1 cellular context compared by ENCODE assay signal in the genomic region with DNA sequence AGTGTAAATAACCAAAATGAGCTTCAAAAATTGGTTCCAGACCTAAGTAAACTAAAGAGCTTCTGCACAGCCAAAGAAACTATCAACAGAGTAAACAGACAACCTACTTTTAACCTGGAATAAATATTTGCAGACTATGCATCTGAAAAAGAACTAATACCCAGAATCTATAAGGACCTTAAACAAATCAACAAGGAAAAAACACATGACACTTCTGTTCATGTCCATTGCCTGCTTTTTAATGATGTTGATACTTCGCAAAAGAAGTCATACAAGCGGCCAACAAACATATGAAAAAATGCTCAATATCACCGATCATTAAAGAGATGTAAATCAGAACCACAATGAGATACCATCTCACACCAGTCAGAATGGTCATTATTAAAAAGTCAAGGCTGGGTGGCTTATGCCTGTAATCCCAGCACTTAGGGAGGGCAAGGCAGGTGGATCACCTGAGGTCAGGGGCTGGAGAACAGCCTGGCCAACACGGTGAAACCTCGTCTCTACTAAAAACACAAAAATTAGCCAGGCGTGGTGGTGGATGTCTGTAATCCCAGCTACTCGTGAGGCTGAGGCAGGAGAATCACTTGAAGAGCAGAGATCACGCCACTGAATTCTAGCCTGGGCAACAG.
TF ChIP-seq lines count a peak whose summit lies in the region.

No MANE protein-coding gene starts in this region.

TF ChIP-seq in GM23338, 12 proteins besides CTCF, POLR2A, EP300 and RAD21:
- TF ChIP-seq ZNF462 (CRISPR knock-in tag; IDR thresholded peaks at IDR 0.05) (no peak), EZH2phosphoT487 (IDR thresholded peaks at IDR 0.05; ENCODE audit: unreplicated experiment) (no peak), ZNF114 (CRISPR knock-in tag; IDR thresholded peaks at IDR 0.05) (no peak), POLR2AphosphoS5 (IDR thresholded peaks at IDR 0.05; ENCODE audit: low read depth) (no peak), NANOG (IDR thresholded peaks at IDR 0.05; ENCODE audit: borderline replicate concordance) (no peak)
- TF ChIP-seq, protein P1, sequence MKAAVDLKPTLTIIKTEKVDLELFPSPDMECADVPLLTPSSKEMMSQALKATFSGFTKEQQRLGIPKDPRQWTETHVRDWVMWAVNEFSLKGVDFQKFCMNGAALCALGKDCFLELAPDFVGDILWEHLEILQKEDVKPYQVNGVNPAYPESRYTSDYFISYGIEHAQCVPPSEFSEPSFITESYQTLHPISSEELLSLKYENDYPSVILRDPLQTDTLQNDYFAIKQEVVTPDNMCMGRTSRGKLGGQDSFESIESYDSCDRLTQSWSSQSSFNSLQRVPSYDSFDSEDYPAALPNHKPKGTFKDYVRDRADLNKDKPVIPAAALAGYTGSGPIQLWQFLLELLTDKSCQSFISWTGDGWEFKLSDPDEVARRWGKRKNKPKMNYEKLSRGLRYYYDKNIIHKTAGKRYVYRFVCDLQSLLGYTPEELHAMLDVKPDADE (IDR thresholded peaks at IDR 0.05) = no peak
TF ChIP-seq in GM23338: peak in this region for 0.
